Comparison of ENCODE assay signal across 6 cellular contexts in genomic region chr6:44099192-44099591, GRCh38. TPM values are rescaled to one million over a fixed set of nuclear protein-coding genes. Genes with fewer than 3 reads are reported as not detected.
"Had no signal": no experiment of that assay in that cellular context is flagged by ENCODE, and none has a peak within 500 bp of the region (broad histone marks: within the 10 kb centered on the region; RNA-seq: fewer than 3 reads in every experiment).

No MANE protein-coding gene starts in this region.

- H3K4me3 ChIP-seq: GM23338 had no signal

- H3K4me2 ChIP-seq: GM23338 had no signal

- DNase-seq: H9, HCEC 1CT, KBM-7 had no signal

- H2AFZ ChIP-seq: GM23338 had no signal

RNA-seq across cellular contexts. Expression of gene CAPN11, which starts 59.4 kb away (rescaled TPM):
- total RNA-seq: HT-29 had no signal
- polyA plus RNA-seq: IgD-negative memory B cell had no signal
